Comparison of ENCODE assay signal across 10 cellular contexts in the genomic region with DNA sequence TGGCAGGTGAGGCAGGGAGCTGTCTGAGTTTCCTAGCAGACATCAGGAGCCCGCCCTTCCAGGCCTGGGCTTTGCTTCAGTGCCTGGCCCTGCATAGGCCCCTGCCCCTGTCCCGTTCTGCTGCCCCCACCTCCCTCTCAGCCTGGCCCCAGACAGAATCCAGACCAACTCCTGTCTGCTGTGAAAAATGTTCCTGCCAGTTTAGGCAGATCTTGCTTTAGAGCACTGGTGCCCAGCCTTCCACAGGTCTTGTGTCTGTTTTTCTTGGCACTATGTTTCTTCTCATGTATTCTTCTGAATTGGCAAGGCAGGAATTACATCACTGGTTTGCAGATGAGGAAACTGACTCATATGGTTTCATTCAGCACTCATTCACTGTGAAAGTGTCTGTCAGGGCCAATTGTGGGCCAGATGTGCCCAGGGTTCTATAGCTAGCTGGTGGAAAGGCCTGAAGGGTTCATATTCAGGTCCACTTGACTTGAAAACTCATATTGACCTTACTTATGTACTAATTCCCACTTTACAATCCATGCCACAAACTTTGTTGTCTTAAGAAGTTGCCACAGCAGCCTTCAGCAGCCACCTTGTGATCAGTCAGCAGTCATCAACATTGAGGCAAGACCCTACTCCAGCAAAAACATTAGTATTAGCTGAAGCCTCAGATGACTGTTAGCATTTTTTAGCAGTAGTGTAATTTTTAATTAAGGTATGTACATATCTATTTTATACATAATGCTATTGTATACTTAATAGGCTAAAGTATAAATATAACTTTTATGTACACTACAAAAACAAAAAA. TPM values are rescaled to one million over a fixed set of nuclear protein-coding genes. Genes with fewer than 3 reads are reported as not detected.
A peak's percentile ranks its signal among the peaks of the same experiment; 100 is the strongest.
DNase-seq lines count a peak whose midpoint lies in the region; ATAC-seq and TF ChIP-seq lines count a peak whose summit lies in the region.
"Had no signal": no experiment of that assay in that cellular context is flagged by ENCODE, and none has a peak within 500 bp of the region (broad histone marks: within the 10 kb centered on the region; RNA-seq: fewer than 3 reads in every experiment).

No MANE protein-coding gene starts in this region.

- H2AFZ ChIP-seq in osteoblast (ENCODE audit: low read length) = no peak overlapping the region

- H3K4me2 ChIP-seq in osteoblast (ENCODE audit: insufficient read depth, low read length) = no peak overlapping the region

- H3K27me3 Mint-ChIP-seq in endodermal cell (ENCODE audit: insufficient read depth) = peaks cover 26% of the 10 kb centered on the region

- H3K27me3 ChIP-seq in endodermal cell (ENCODE audit: control insufficient read depth, insufficient read depth, low read length, poor library complexity, severe bottlenecking) (peaks cover 22% of the 10 kb centered on the region), osteoblast (ENCODE audit: insufficient read depth, low read length) (peaks cover 3% of the 10 kb centered on the region)

- H3K27ac Mint-ChIP-seq in endodermal cell = no peak overlapping the region

- no peak overlapping the region for H3K4me3 Mint-ChIP-seq in endodermal cell

- no peak for TF ChIP-seq CTCF in endodermal cell (conservative IDR thresholded peaks at IDR 0.05)
- TF ChIP-seq CTCF in osteoblast (IDR thresholded peaks at IDR 0.05; ENCODE audit: extremely low read depth, low read depth, low read length) = no peak
- no peak for TF ChIP-seq CTCF in lower leg skin (IDR thresholded peaks at IDR 0.05)

- no peak for ATAC-seq in GM21717 (IDR thresholded peaks at IDR 0.05; ENCODE audit: unreplicated experiment)

- H3K9me3 Mint-ChIP-seq in endodermal cell = no peaks in the 10 kb centered on the region

- no peaks in the 10 kb centered on the region for H3K36me3 Mint-ChIP-seq in endodermal cell (ENCODE audit: low read depth)

- no peaks in the 10 kb centered on the region for H3K9me3 ChIP-seq in endodermal cell (ENCODE audit: control insufficient read depth, low read length)
- H3K9me3 ChIP-seq in osteoblast (ENCODE audit: low read depth, low read length) = no peaks in the 10 kb centered on the region

- WGBS in endodermal cell (ENCODE audit: insufficient coverage in 1 of 2, insufficient read length in 1 of 2), 2 experiments = 89% methylated on average over 2 of the region's 2 CpGs; no CpG with 5 or more reads in 1 of the 2 experiments
- WGBS in lower leg skin, 2 donors = 35 to 67% methylated on average over 2 of the region's 2 CpGs

- no peak overlapping the region for H3K9ac ChIP-seq in endodermal cell (ENCODE audit: extremely low read depth, low read length, poor library complexity, severe bottlenecking)

- H3K4me3 ChIP-seq in endodermal cell (ENCODE audit: low read length) (no peak overlapping the region), osteoblast (ENCODE audit: insufficient read depth, low read length) (no peak overlapping the region), lower leg skin (ENCODE audit: low read depth, poor library complexity, severe bottlenecking) (no peak overlapping the region)

- H3K4me1 Mint-ChIP-seq in endodermal cell = peaks cover 18% of the 10 kb centered on the region

- intact Hi-C loops in lower leg skin (cut with DNase I; ENCODE audit: low total_unique reads) = no loop called here

- DNase-seq in SKM-1 treated with dmso at 0.1 percent for 144 hours (lab: John Stamatoyannopoulos, UW; ENCODE audit: unreplicated experiment) (peak; percentile 16), SKM-1 (lab: John Stamatoyannopoulos, UW; ENCODE audit: unreplicated experiment) (no peak), RPMI7951 (ENCODE audit: low read depth) (peak; percentile 88), endodermal cell (peak; percentile 36), osteoblast (ENCODE audit: insufficient read length, low spot score, missing footprints) (peak; percentile 45), NCI-H345 (lab: John Stamatoyannopoulos, UW) (no peak), lower leg skin (ENCODE audit: low spot score in 2 of 2) (no peak)
- DNase-seq: activated CD4-positive, alpha-beta T cell treated with anti-CD3 and anti-CD28 coated beads, Interleukin-2, amount 50 U/mL, for 4 hours; NCI-H69 had no signal

- no peaks in the 10 kb centered on the region for H3K36me3 ChIP-seq in endodermal cell (ENCODE audit: control insufficient read depth, insufficient read depth, low read length)
- H3K36me3 ChIP-seq in osteoblast (ENCODE audit: insufficient read depth, low read length) = no peaks in the 10 kb centered on the region

- no peak for TF ChIP-seq POLR2A in lower leg skin (IDR thresholded peaks at IDR 0.05)

- H3K27ac ChIP-seq in endodermal cell (ENCODE audit: low read depth, low read length) (no peak overlapping the region), osteoblast (ENCODE audit: low read depth, low read length) (no peak overlapping the region)

- H3K4me1 ChIP-seq in endodermal cell (ENCODE audit: control insufficient read depth, insufficient read depth, low read length) = no peaks in the 10 kb centered on the region
- H3K4me1 ChIP-seq in osteoblast (ENCODE audit: insufficient read depth, low read length) = peaks cover 24% of the 10 kb centered on the region

- no peaks in the 10 kb centered on the region for H3K79me2 ChIP-seq in osteoblast (ENCODE audit: insufficient read depth, low read length)

- no peaks in the 10 kb centered on the region for H4K20me1 ChIP-seq in osteoblast (ENCODE audit: insufficient read depth, low read length)

RNA-seq across cellular contexts. Expression of a gene that starts 40.5 kb away (rescaled TPM):
- 59.1 and 69.5 TPM in 2 replicates for total RNA-seq in RPMI7951 (2014; rRNA removed; shearing (Covaris generic))
- total RNA-seq in endodermal cell = 1 to 10 TPM in 1 of 2 donors, under 1 TPM in 1; 0.48 to 3.9 TPM
- 2.4 TPM for polyA plus RNA-seq in endodermal cell (2013, experiment 1 of 2)
- polyA plus RNA-seq in endodermal cell (2013, experiment 2 of 2) = 2.7 TPM
- total RNA-seq in osteoblast = 30.4 and 44.2 TPM in 2 replicates
- 10 to 100 TPM; 65.9 to 97.8 (median 92.9) TPM for total RNA-seq in lower leg skin

Comparison
In these comparisons a context has a peak if more than half of its experiments do, and no peak if none do; other contexts are left out.
1. DNase-seq: peak in SKM-1 treated with dmso at 0.1 percent for 144 hours (single experiment), RPMI7951 (single experiment), endodermal cell (single experiment) and osteoblast (single experiment); none in SKM-1 (single experiment), NCI-H345 (single experiment) and lower leg skin (0 of 2).